ENCODE assay signal across 20 cellular contexts in the genomic region with DNA sequence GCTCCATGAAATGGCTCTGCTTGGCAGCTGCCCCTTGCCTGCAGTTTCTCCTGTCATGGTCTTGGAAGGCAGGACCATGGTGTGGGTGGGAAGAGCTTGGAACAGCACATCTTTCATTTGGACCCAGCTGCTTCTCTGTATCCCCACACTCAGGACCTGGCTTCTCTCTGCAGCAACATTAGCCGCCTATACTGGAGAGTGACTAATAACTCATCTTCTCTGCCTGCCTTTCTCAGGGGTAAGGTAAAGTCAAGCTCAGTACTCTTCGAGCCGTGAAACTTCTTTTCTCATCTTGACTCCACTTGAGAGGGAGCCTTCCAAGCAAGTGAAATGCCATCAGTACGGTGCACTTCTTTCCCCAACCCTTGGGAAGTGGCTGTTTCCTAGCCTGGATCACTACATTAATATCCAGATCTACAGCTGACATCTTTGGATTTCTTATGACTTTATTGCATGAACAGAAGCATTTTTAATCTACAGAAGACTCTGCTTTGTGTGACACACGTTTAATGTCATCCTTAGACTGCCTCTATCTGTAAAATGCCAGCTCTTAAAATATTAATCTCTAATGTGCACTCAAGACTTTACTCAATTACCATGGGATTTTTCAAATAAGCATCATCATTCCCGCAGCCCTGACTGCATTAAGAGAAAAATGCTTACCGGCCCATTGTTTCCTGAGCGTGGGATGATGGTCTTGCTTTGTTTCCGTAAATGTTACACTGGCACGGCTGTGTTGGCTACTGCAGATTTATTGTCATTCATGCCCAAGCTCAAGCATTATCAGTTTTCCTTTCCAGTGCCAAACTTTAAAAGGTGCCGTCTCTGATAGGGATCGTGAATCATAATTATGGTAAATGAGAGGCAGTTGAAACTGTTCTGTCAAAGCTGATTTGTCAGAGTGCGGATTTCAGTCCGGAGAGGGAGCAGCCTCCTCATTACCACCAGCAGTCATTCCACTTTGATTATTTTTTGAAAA.
"Had no signal": no experiment of that assay in that cellular context is flagged by ENCODE, and none has a peak within 500 bp of the region (broad histone marks: within the 10 kb centered on the region; RNA-seq: fewer than 3 reads in every experiment).

No MANE protein-coding gene starts in this region.

- H3K36me3 ChIP-seq: left ventricle myocardium inferior, lower lobe of right lung, spleen, tibial nerve, upper lobe of right lung, vagina had no signal

- H3K9me3 ChIP-seq: psoas muscle, upper lobe of right lung, vagina had no signal

- H3K4me1 ChIP-seq: left ventricle myocardium inferior, lower lobe of right lung, psoas muscle, spleen, tibial nerve, upper lobe of right lung, vagina had no signal

- H3K4me3 ChIP-seq: hepatocyte, left ventricle myocardium inferior, lower lobe of right lung, psoas muscle, spleen, tibial nerve, upper lobe of right lung, vagina had no signal

- FAIRE-seq: endothelial cell of umbilical vein, kidney had no signal

- H3K27ac ChIP-seq: hepatocyte, left ventricle myocardium inferior, lower lobe of right lung, psoas muscle, spleen, tibial nerve, upper lobe of right lung, vagina had no signal

- H3K4me2 ChIP-seq: hepatocyte had no signal

- DNase-seq: effector CD4-positive, alpha-beta T cell; endodermal cell; erythroblast; foreskin melanocyte; head of caudate nucleus; kidney; left cardiac atrium; left ventricle myocardium inferior; lower lobe of right lung; occipital lobe; psoas muscle; spleen; stimulated activated CD4-positive, alpha-beta T cell treated with anti-CD3 and anti-CD28 coated beads, Interleukin-15, amount 100 ng/mL, for 24 hours; stimulated activated CD4-positive, alpha-beta T cell treated with anti-CD3 and anti-CD28 coated beads, Interleukin-1b, Interleukin-23, amount 100 ng/mL, for 48 hours; stimulated activated CD4-positive, alpha-beta T cell treated with anti-CD3 and anti-CD28 coated beads, Interleukin-4, amount 100 ng/mL, for 24 hours; upper lobe of right lung had no signal

- H3K79me2 ChIP-seq: hepatocyte had no signal

- H2AFZ ChIP-seq: hepatocyte had no signal

- H3K27me3 ChIP-seq: hepatocyte, spleen, tibial nerve, upper lobe of right lung, vagina had no signal
